In the genomic region with DNA sequence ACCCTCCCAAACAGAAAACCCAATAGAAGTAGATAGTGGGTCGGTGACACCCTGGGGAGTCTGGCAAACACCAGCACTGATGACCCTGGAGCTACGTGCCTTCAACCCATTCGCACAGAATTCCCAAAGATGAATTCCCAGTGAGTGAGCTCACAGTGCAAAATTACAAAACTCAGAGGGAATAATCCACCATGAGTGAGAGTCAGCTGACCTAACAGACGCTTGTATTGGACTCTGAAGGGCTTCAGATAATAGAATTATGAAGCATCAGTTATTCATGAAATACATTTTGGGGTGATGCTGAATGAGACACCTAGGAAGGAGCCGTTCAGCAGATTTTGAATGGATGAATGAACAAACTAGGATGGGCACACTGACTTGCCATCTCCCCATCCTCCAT, we compare ENCODE assay signal across 8 cellular contexts.
"Had no signal": no experiment of that assay in that cellular context is flagged by ENCODE, and none has a peak within 500 bp of the region (broad histone marks: within the 10 kb centered on the region; RNA-seq: fewer than 3 reads in every experiment).

No MANE protein-coding gene starts in this region.

- H3K4me3 ChIP-seq: GM12878 had no signal

- ATAC-seq: GM12878 had no signal

- DNase-seq: GDM1, GF-D8 had no signal

- FAIRE-seq: G401.6, GM12878, GM12891, GM12892, GM18507, GM19239 had no signal
